ENCODE assay signal across 1 cellular context in the genomic region with DNA sequence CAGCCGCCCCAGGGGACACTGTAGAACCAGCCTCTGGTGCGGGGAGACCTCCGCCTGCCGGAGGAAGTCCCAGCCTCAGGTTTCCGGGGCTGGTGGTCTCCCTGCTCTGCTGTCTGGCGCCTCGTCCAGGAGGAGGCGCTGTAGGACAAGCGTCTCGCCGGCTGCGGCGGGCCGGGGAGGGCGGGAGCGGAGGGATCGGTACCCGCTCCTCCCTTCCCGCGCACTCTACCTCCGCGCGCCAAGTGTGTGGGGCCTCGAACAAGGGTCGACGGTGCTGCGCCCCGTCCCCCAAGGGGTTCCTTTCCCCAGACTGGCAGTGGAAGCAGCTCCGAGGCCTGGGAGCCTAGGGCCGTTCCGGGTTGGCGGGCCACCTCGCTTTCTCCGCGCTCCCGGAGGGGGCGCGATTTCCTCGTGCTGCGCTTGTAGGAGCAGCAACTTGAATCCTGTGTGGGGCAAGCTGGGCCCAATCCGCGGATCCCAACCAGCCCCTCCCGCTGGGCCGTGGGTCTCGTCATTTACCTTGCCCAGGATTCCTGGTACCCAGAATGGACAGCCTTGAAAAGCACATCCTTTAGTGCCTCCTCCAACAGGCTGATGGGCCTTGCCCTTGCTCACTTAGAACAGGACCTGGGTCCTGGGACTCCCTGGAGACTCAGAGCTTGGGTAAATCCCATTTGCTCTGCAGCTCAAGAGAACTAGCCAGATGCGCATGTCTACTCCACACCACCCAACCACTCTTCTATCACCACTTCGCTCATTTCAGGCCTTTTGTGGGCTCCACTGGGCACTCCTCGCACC.
A peak's percentile ranks its signal among the peaks of the same experiment; 100 is the strongest.
TF ChIP-seq lines count a peak whose summit lies in the region.

No MANE protein-coding gene starts in this region.

TF ChIP-seq in HepG2, 621 proteins besides CTCF, POLR2A, EP300 and RAD21 (continued from another document and continues in another):
- TF ChIP-seq FUBP1 (CRISPR knock-in tag; IDR thresholded peaks at IDR 0.05; ENCODE audit: borderline replicate concordance) (no peak), ZSCAN25 (CRISPR knock-in tag; IDR thresholded peaks at IDR 0.05) (peak; percentile 53; the same call in 1 of the 2 replicates), NFATC3 (CRISPR knock-in tag; IDR thresholded peaks at IDR 0.05) (peak; percentile 76; the same call in 1 of the 2 replicates), MEIS1 (CRISPR knock-in tag; IDR thresholded peaks at IDR 0.05; ENCODE audit: borderline replicate concordance) (peak; percentile 57; the same call in 1 of the 2 replicates), TAF15 (IDR thresholded peaks at IDR 0.05; ENCODE audit: low read depth, low read length, poor library complexity, severe bottlenecking) (peak; percentile 80), ZNF704 (CRISPR knock-in tag; IDR thresholded peaks at IDR 0.05; ENCODE audit: borderline replicate concordance) (peak; percentile 72; the same call in 1 of the 2 replicates), ZNF33B (CRISPR knock-in tag; IDR thresholded peaks at IDR 0.05) (peak; percentile 85; the same call in 1 of the 2 replicates), BORCS8-MEF2B (CRISPR knock-in tag; IDR thresholded peaks at IDR 0.05) (peak; percentile 77), RERE (CRISPR knock-in tag; IDR thresholded peaks at IDR 0.05; ENCODE audit: low read depth) (no peak), ZNF839 (CRISPR knock-in tag; IDR thresholded peaks at IDR 0.05; ENCODE audit: borderline replicate concordance) (0 out of 2 replicates have a peak, but pooled peaks have one; percentile 91), HMGA1 (CRISPR knock-in tag; conservative IDR thresholded peaks at IDR 0.05) (no peak), MED8 (CRISPR knock-in tag; IDR thresholded peaks at IDR 0.05; ENCODE audit: insufficient replicate concordance) (no peak), EEA1 (CRISPR knock-in tag; IDR thresholded peaks at IDR 0.05; ENCODE audit: borderline replicate concordance) (no peak), NKX3-1 (CRISPR knock-in tag; IDR thresholded peaks at IDR 0.05) (no peak), ZNF296 (CRISPR knock-in tag; conservative IDR thresholded peaks at IDR 0.05) (0 out of 2 replicates have a peak, but pooled peaks have one; percentile 13), ZNF335 (CRISPR knock-in tag; IDR thresholded peaks at IDR 0.05) (no peak), ZNF776 (CRISPR knock-in tag; IDR thresholded peaks at IDR 0.05) (peak; percentile 75), SRSF9 (IDR thresholded peaks at IDR 0.05; ENCODE audit: borderline replicate concordance, insufficient read depth, low read depth, low read length, poor library complexity, severe bottlenecking) (no peak), JARID2 (CRISPR knock-in tag; IDR thresholded peaks at IDR 0.05; ENCODE audit: insufficient replicate concordance) (peak; percentile 91), DMAP1 (CRISPR knock-in tag; IDR thresholded peaks at IDR 0.05) (peak; percentile 47), YY1 (IDR thresholded peaks at IDR 0.05; ENCODE audit: insufficient read depth, insufficient replicate concordance, low read depth, low read length) (peak; percentile 68), YEATS2 (CRISPR knock-in tag; IDR thresholded peaks at IDR 0.05; ENCODE audit: borderline replicate concordance) (peak; percentile 29; the same call in 1 of the 2 replicates), ZNF790 (CRISPR knock-in tag; IDR thresholded peaks at IDR 0.05; ENCODE audit: borderline replicate concordance) (peak; percentile 87), HIVEP1 (CRISPR knock-in tag; IDR thresholded peaks at IDR 0.05) (peak; percentile 90), ZNF460 (CRISPR knock-in tag; IDR thresholded peaks at IDR 0.05; ENCODE audit: borderline replicate concordance) (no peak), ZNF207 (IDR thresholded peaks at IDR 0.05; ENCODE audit: borderline replicate concordance) (no peak), ZNF329 (CRISPR knock-in tag; IDR thresholded peaks at IDR 0.05; ENCODE audit: low read depth) (peak; percentile 62; the same call in 1 of the 2 replicates), BHLHE40 (IDR thresholded peaks at IDR 0.05; ENCODE audit: low read length) (no peak), AKAP8 (CRISPR knock-in tag; IDR thresholded peaks at IDR 0.05) (0 out of 2 replicates have a peak, but pooled peaks have one; percentile 37), KLF15 (CRISPR knock-in tag; IDR thresholded peaks at IDR 0.05; ENCODE audit: borderline replicate concordance) (0 out of 2 replicates have a peak, but pooled peaks have one; percentile 39), KLF12 (CRISPR knock-in tag; IDR thresholded peaks at IDR 0.05; ENCODE audit: borderline replicate concordance) (no peak), ATF2 (CRISPR knock-in tag; IDR thresholded peaks at IDR 0.05) (0 out of 2 replicates have a peak, but pooled peaks have one; percentile 47), ZMYM3 (CRISPR knock-in tag; IDR thresholded peaks at IDR 0.05) (peak; percentile 12; the same call in 1 of the 2 replicates), ZNF567 (CRISPR knock-in tag; IDR thresholded peaks at IDR 0.05; ENCODE audit: borderline replicate concordance) (0 out of 2 replicates have a peak, but pooled peaks have one; percentile 17), SP1 (IDR thresholded peaks at IDR 0.05) (no peak), SP1 (CRISPR knock-in tag; IDR thresholded peaks at IDR 0.05) (0 out of 2 replicates have a peak, but pooled peaks have one; percentile 17), NR2C2 (CRISPR knock-in tag; IDR thresholded peaks at IDR 0.05; ENCODE audit: borderline replicate concordance) (peak; percentile 49; the same call in 1 of the 2 replicates), SRSF4 (IDR thresholded peaks at IDR 0.05; ENCODE audit: low read depth, low read length, poor library complexity, severe bottlenecking) (no peak), NR2F2 (IDR thresholded peaks at IDR 0.05; ENCODE audit: borderline replicate concordance, low read depth) (no peak), AGO1 (IDR thresholded peaks at IDR 0.05; ENCODE audit: low read depth, low read length, poor library complexity, severe bottlenecking) (peak; percentile 73), ZSCAN31 (CRISPR knock-in tag; IDR thresholded peaks at IDR 0.05; ENCODE audit: low read depth) (peak; percentile 91), ZNF713 (CRISPR knock-in tag; IDR thresholded peaks at IDR 0.05) (0 out of 2 replicates have a peak, but pooled peaks have one; percentile 71), MED13 (CRISPR knock-in tag; IDR thresholded peaks at IDR 0.05) (peak; percentile 22; the same call in 1 of the 2 replicates), NFKB2 (CRISPR knock-in tag; IDR thresholded peaks at IDR 0.05; ENCODE audit: borderline replicate concordance) (peak; percentile 91; the same call in 1 of the 2 replicates), ZNF784 (CRISPR knock-in tag; IDR thresholded peaks at IDR 0.05; ENCODE audit: borderline replicate concordance) (peak; percentile 67; the same call in 1 of the 2 replicates), NFE2L2 (IDR thresholded peaks at IDR 0.05; ENCODE audit: low read length) (no peak)
- TF ChIP-seq, protein P1, sequence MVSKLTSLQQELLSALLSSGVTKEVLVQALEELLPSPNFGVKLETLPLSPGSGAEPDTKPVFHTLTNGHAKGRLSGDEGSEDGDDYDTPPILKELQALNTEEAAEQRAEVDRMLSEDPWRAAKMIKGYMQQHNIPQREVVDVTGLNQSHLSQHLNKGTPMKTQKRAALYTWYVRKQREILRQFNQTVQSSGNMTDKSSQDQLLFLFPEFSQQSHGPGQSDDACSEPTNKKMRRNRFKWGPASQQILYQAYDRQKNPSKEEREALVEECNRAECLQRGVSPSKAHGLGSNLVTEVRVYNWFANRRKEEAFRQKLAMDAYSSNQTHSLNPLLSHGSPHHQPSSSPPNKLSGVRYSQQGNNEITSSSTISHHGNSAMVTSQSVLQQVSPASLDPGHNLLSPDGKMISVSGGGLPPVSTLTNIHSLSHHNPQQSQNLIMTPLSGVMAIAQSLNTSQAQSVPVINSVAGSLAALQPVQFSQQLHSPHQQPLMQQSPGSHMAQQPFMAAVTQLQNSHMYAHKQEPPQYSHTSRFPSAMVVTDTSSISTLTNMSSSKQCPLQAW (CRISPR knock-in tag; IDR thresholded peaks at IDR 0.05), result peak; percentile 89
- TF ChIP-seq, protein P2, sequence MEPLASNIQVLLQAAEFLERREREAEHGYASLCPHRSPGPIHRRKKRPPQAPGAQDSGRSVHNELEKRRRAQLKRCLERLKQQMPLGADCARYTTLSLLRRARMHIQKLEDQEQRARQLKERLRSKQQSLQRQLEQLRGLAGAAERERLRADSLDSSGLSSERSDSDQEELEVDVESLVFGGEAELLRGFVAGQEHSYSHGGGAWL (CRISPR knock-in tag; IDR thresholded peaks at IDR 0.05), result peak; percentile 76; the same call in 1 of the 2 replicates
- TF ChIP-seq, protein P3, sequence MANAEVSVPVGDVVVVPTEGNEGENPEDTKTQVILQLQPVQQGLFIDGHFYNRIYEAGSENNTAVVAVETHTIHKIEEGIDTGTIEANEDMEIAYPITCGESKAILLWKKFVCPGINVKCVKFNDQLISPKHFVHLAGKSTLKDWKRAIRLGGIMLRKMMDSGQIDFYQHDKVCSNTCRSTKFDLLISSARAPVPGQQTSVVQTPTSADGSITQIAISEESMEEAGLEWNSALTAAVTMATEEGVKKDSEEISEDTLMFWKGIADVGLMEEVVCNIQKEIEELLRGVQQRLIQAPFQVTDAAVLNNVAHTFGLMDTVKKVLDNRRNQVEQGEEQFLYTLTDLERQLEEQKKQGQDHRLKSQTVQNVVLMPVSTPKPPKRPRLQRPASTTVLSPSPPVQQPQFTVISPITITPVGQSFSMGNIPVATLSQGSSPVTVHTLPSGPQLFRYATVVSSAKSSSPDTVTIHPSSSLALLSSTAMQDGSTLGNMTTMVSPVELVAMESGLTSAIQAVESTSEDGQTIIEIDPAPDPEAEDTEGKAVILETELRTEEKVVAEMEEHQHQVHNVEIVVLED (CRISPR knock-in tag; IDR thresholded peaks at IDR 0.05; ENCODE audit: borderline replicate concordance), result no peak
